In the genomic region with DNA sequence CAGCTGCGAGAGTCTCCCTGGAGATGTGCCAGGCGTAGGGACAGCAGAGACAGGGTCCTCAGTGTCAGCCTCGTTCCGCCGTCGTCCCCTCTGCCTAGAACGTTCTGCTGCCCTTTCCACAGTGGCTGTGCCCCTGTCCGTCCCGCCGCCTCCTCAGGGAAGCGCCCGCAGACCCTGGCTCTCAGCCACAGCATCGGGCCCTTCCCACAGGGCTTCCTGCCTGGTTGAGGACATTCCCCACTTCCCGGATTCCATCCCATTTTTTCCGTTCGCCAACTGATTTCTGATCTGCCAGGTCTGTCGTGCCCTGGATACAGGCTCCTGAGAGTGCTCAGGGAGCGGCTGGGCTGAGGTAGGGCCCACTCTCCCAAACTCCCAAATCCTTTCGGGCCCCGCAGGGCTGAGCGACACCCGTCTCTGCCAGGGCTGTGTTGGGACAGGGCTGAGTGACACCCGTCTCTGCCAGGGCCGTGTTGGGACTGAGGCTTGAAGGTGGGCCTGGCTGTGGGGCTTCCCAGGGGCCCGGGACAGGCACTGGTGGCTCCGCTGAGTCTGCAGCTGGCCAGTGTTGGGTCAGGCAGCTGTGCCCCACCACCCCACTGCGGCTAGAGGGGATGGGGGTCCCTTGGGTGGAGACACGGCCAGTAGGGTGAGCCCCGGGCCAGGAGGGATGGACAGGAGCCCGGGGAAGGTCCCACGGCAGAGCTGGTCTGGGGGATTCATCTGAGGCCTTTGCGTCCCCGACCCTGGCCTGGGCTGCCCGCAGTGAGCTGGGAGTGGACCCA, we compare ENCODE assay signal across 10 cellular contexts. TPM values are rescaled to one million over a fixed set of nuclear protein-coding genes. Genes with fewer than 3 reads are reported as not detected.
"Had no signal": no experiment of that assay in that cellular context is flagged by ENCODE, and none has a peak within 500 bp of the region (broad histone marks: within the 10 kb centered on the region; RNA-seq: fewer than 3 reads in every experiment).

No MANE protein-coding gene starts in this region.

- H3K27ac Mint-ChIP-seq: activated CD8-positive, alpha-beta T cell treated with anti-CD3 and anti-CD28 coated beads for 36 hours; activated T-helper 1 cell treated with anti-CD3 and anti-CD28 coated beads, Interleukin-12 subunit alpha, Interleukin-12 subunit beta, Interleukin-2, Interleukin-4 antibody, amounts not matched to agents 30 ng/mL and 10 ng/mL and 1 ng/mL, durations not matched to agents 14 hours and 24 hours and 36 hours; T-helper 2 cell treated with Interferon-gamma antibody and Interleukin-4, amounts not matched to agents 5 μg/mL and 100 μg/mL, for 36 hours had no signal

- H3K4me3 Mint-ChIP-seq: activated CD8-positive, alpha-beta T cell treated with anti-CD3 and anti-CD28 coated beads for 36 hours; activated T-helper 1 cell treated with anti-CD3 and anti-CD28 coated beads, Interleukin-12 subunit alpha, Interleukin-12 subunit beta, Interleukin-2, Interleukin-4 antibody, amounts not matched to agents 30 ng/mL and 10 ng/mL and 1 ng/mL, durations not matched to agents 14 hours and 24 hours and 36 hours; T-helper 2 cell treated with Interferon-gamma antibody and Interleukin-4, amounts not matched to agents 5 μg/mL and 100 μg/mL, for 36 hours had no signal

- DNase-seq: activated CD8-positive, alpha-beta memory T cell treated with anti-CD3 and anti-CD28 coated beads, Interleukin-2, amount 50 U/mL, for 4 hours; activated CD8-positive, alpha-beta T cell treated with anti-CD3 and anti-CD28 coated beads for 36 hours; activated naive CD4-positive, alpha-beta T cell treated with Interleukin-2 at 50 U/mL for 16 hours; central memory CD4-positive, alpha-beta T cell; left ventricle myocardium superior; stimulated activated naive CD4-positive, alpha-beta T cell had no signal

- ATAC-seq: activated CD8-positive, alpha-beta T cell treated with anti-CD3 and anti-CD28 coated beads for 36 hours; left ventricle myocardium superior had no signal

- H3K4me3 ChIP-seq: hepatocyte had no signal

- H3K9me3 Mint-ChIP-seq: activated CD8-positive, alpha-beta T cell treated with anti-CD3 and anti-CD28 coated beads for 36 hours; activated T-helper 1 cell treated with anti-CD3 and anti-CD28 coated beads, Interleukin-12 subunit alpha, Interleukin-12 subunit beta, Interleukin-2, Interleukin-4 antibody, amounts not matched to agents 30 ng/mL and 10 ng/mL and 1 ng/mL, durations not matched to agents 14 hours and 24 hours and 36 hours; T-helper 2 cell treated with Interferon-gamma antibody and Interleukin-4, amounts not matched to agents 5 μg/mL and 100 μg/mL, for 36 hours had no signal

- H3K4me2 ChIP-seq: hepatocyte had no signal

- H3K79me2 ChIP-seq: hepatocyte had no signal

- H3K27me3 ChIP-seq: hepatocyte had no signal

- H3K27ac ChIP-seq: hepatocyte had no signal

- H3K27me3 Mint-ChIP-seq: activated CD8-positive, alpha-beta T cell treated with anti-CD3 and anti-CD28 coated beads for 36 hours had no signal

- H2AFZ ChIP-seq: hepatocyte had no signal

RNA-seq across cellular contexts. Expression of a gene that starts 43.8 kb away (rescaled TPM):
- total RNA-seq: activated T-helper 1 cell treated with anti-CD3 and anti-CD28 coated beads, Interleukin-12 subunit alpha, Interleukin-12 subunit beta, Interleukin-2, Interleukin-4 antibody, amounts not matched to agents 30 ng/mL and 10 ng/mL and 1 ng/mL, durations not matched to agents 14 hours and 24 hours and 36 hours; left ventricle myocardium superior; mesenteric fat pad had no signal
